ENCODE assay signal across 8 cellular contexts in genomic region chr22:35409783-35410662, GRCh38. TPM values are rescaled to one million over a fixed set of nuclear protein-coding genes. Genes with fewer than 3 reads are reported as not detected.
DNase-seq lines count a peak whose midpoint lies in the region; ATAC-seq and TF ChIP-seq lines count a peak whose summit lies in the region.

No MANE protein-coding gene starts in this region.

- no peak for DNase-seq in Caco-2
- peak in 38 of 58 donors; percentile 3 to 56 (median 20) for DNase-seq in anterior cingulate cortex (lab: John Stamatoyannopoulos, UW)
- no peak for DNase-seq in effector memory CD4-positive, alpha-beta T cell
- DNase-seq in islet precursor cell, result no peak
- DNase-seq in EL, result no peak

- ATAC-seq in GM19395 (IDR thresholded peaks at IDR 0.05; ENCODE audit: unreplicated experiment) (peak; percentile 71), HG03457 (IDR thresholded peaks at IDR 0.05; ENCODE audit: unreplicated experiment) (peak; percentile 50)

- no peaks in the 10 kb centered on the region for H3K27me3 ChIP-seq in Caco-2 (replicated peaks; ENCODE audit: control insufficient read depth, insufficient read depth, low read length)
- no peaks in the 10 kb centered on the region for H3K27me3 ChIP-seq in effector memory CD4-positive, alpha-beta T cell (replicated peaks; ENCODE audit: control insufficient read depth, insufficient read depth, low read length, poor library complexity, severe bottlenecking)

- H3K4me1 Mint-ChIP-seq in Caco-2 (ENCODE audit: low read depth, unreplicated experiment), result peaks cover 6% of the 10 kb centered on the region

- intact Hi-C loops in Caco-2 (cut with micrococcal nuclease; ENCODE audit: unreplicated experiment), result loop anchor here (5.0 kb wide), 1 partner anchor 58 kb away; no protein-coding TSS in a partner anchor

- TF ChIP-seq CTCF in Caco-2 (IDR thresholded peaks at IDR 0.05; ENCODE audit: insufficient read depth in 1 of 2, low read depth in 1 of 2, low read length in 1 of 2, severe bottlenecking in 1 of 2, unreplicated experiment in 1 of 2), result no peak

- no peaks in the 10 kb centered on the region for H3K9me3 ChIP-seq in Caco-2
- H3K9me3 ChIP-seq in effector memory CD4-positive, alpha-beta T cell (ENCODE audit: control insufficient read depth, low read length), result no peaks in the 10 kb centered on the region

- peaks cover 57% of the 10 kb centered on the region for H3K36me3 Mint-ChIP-seq in Caco-2 (ENCODE audit: insufficient read depth, unreplicated experiment)

- peaks cover 3% of the 10 kb centered on the region for H3K36me3 ChIP-seq in Caco-2 (ENCODE audit: control insufficient read depth, insufficient read depth, low read length)
- H3K36me3 ChIP-seq in effector memory CD4-positive, alpha-beta T cell (ENCODE audit: control insufficient read depth, insufficient read depth, low read length), result peaks cover 88% of the 10 kb centered on the region

- no peak overlapping the region for H3K4me3 Mint-ChIP-seq in Caco-2 (ENCODE audit: unreplicated experiment)

- no TSS peak for BruUV-seq in Caco-2 (replicated peaks; lab: Mats Ljungman, UMichigan)

- H3K27ac Mint-ChIP-seq in Caco-2 (ENCODE audit: unreplicated experiment), result peak overlapping the region; percentile 30

- CTCF ChIA-PET in Caco-2 (lab: Charles Lee), result no interaction called here

- H3K27me3 Mint-ChIP-seq in Caco-2 (ENCODE audit: insufficient read depth, unreplicated experiment), result no peaks in the 10 kb centered on the region

- no peak overlapping the region for H3K4me3 ChIP-seq in Caco-2 (ENCODE audit: low read depth, low read length)
- no peak overlapping the region for H3K4me3 ChIP-seq in skin epidermis
- no peak overlapping the region for H3K4me3 ChIP-seq in effector memory CD4-positive, alpha-beta T cell (ENCODE audit: insufficient read depth, low read depth, low read length, poor library complexity, severe bottlenecking)

- no peaks in the 10 kb centered on the region for H3K9me3 Mint-ChIP-seq in Caco-2 (ENCODE audit: unreplicated experiment)

- peak overlapping the region in 12 of 21 experiments; percentile 0 to 75 (median 42) for H3K27ac ChIP-seq in skin epidermis
- no peak overlapping the region for H3K27ac ChIP-seq in effector memory CD4-positive, alpha-beta T cell (ENCODE audit: insufficient read depth, low read length, poor library complexity, severe bottlenecking)

- POLR2A ChIA-PET in Caco-2 (lab: Charles Lee), result interaction anchor here (0.5 to 0.6 kb wide), 2 partner anchors 33 to 45 kb away, joined by 3 to 4 read pairs; no protein-coding TSS in a partner anchor

- H3K4me1 ChIP-seq in Caco-2, result no peaks in the 10 kb centered on the region
- H3K4me1 ChIP-seq in effector memory CD4-positive, alpha-beta T cell (ENCODE audit: control insufficient read depth, insufficient read depth, low read length, poor library complexity, severe bottlenecking), result no peaks in the 10 kb centered on the region

RNA-seq across cellular contexts. Expression of gene MCM5, which starts 10.1 kb away (rescaled TPM):
- 99.6 and 107 TPM in 2 replicates for total RNA-seq in Caco-2 (2022)

RNA-seq across cellular contexts. Expression of gene HMOX1, which starts 29.1 kb away (rescaled TPM):
- total RNA-seq in Caco-2 (2022), result 68.3 and 93.0 TPM in 2 replicates

Comparison
In these comparisons a context has a peak if more than half of its experiments do, and no peak if none do; other contexts are left out.
1. DNase-seq: peak in anterior cingulate cortex (38 of 58); none in Caco-2 (0 of 2), effector memory CD4-positive, alpha-beta T cell (0 of 3), islet precursor cell (single experiment) and EL (single experiment).